24 cellular contexts compared by ENCODE assay signal in genomic region chr22:25126510-25126909, GRCh38.
"Had no signal": no experiment of that assay in that cellular context is flagged by ENCODE, and none has a peak within 500 bp of the region (broad histone marks: within the 10 kb centered on the region; RNA-seq: fewer than 3 reads in every experiment).

No MANE protein-coding gene starts in this region.

- DNase-seq: dorsolateral prefrontal cortex; effector CD4-positive, alpha-beta T cell; foreskin fibroblast; heart left ventricle; kidney; mesenchymal stem cell; mucosa of descending colon; naive B cell; pancreas; stimulated activated CD4-positive, alpha-beta T cell treated with anti-CD3 and anti-CD28 coated beads, Interleukin-2, amount 100 ng/mL, for 24 hours; stimulated activated CD4-positive, alpha-beta T cell treated with anti-CD3 and anti-CD28 coated beads, Interleukin-4, amount 100 ng/mL, for 24 hours; stimulated activated naive CD4-positive, alpha-beta T cell treated with Interleukin-2 at 50 U/mL for 16 hours; stomach; tibial artery; upper lobe of left lung had no signal

- ATAC-seq: esophagus mucosa; gastroesophageal sphincter; heart left ventricle; mucosa of descending colon; natural killer cell treated with Interleukin-12 subunit alpha and Interleukin-12 subunit beta and Interleukin-15 and Interleukin-18, amount 100 ng/mL, for 72 hours; sciatic nerve; stimulated activated effector memory CD8-positive, alpha-beta T cell treated with anti-CD3 and anti-CD28 coated beads, Interleukin-12 subunit alpha, Interleukin-12 subunit beta, amount 100 ng/mL, for 72 hours had no signal

- H3K27ac ChIP-seq: epithelial cell of prostate, heart left ventricle, hepatocyte, neutrophil, pancreas, upper lobe of left lung had no signal

- H3K9me3 ChIP-seq: gastroesophageal sphincter, heart left ventricle, mucosa of descending colon, neutrophil, pancreas, stomach, tibial artery, upper lobe of left lung had no signal

- H3K36me3 ChIP-seq: neutrophil, upper lobe of left lung had no signal

- H3K27me3 ChIP-seq: dorsolateral prefrontal cortex, gastroesophageal sphincter, heart left ventricle, hepatocyte, pancreas, stomach, tibial artery, upper lobe of left lung had no signal

- H3K4me3 ChIP-seq: dorsolateral prefrontal cortex, gastroesophageal sphincter, heart left ventricle, hepatocyte, mucosa of descending colon, pancreas, stomach, tibial artery, upper lobe of left lung had no signal

- H3K4me2 ChIP-seq: hepatocyte had no signal

- FAIRE-seq: colon, kidney, pancreas had no signal

- H2AFZ ChIP-seq: hepatocyte had no signal
